Comparison of ENCODE assay signal across 11 cellular contexts in the genomic region with DNA sequence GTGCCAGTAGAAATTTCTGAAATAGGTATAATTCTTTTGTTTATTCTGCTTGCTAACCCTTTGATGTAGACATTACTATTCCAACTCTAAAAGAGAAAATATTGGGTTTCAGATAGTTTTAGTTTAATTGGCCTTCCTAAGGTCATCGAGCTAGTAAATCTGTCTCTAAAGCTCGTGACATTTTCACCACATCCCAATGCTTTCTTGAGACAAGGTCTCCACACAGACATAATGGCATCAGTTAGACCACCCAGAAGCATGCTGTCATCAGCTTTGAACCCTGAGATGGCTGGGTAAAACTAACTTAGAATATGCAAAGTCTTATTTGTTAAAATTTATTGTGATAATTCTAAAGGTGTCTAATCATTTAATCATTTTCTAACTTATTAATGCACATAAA. TPM values are rescaled to one million over a fixed set of nuclear protein-coding genes. Genes with fewer than 3 reads are reported as not detected.
"Had no signal": no experiment of that assay in that cellular context is flagged by ENCODE, and none has a peak within 500 bp of the region (broad histone marks: within the 10 kb centered on the region; RNA-seq: fewer than 3 reads in every experiment).

No MANE protein-coding gene starts in this region.

- H3K36me3 ChIP-seq: HAP-1 had no signal

- H3K4me1 ChIP-seq: HAP-1 had no signal

- H3K27me3 Mint-ChIP-seq: IgD-negative memory B cell had no signal

- DNase-seq: GM23248, GOT3, H7, HFFc6 had no signal

- H3K9me3 Mint-ChIP-seq: HFFc6 had no signal

- H3K9me3 ChIP-seq: HAP-1 had no signal

- ATAC-seq: HCT116, HepG2 had no signal

- H3K4me1 Mint-ChIP-seq: IgD-negative memory B cell had no signal

- H3K4me3 Mint-ChIP-seq: HFFc6 had no signal

- H3K27ac Mint-ChIP-seq: HFFc6, IgD-negative memory B cell had no signal

- H3K27ac ChIP-seq: GM23248, HL-60 had no signal

- H2AFZ ChIP-seq: GM23248 had no signal

- H3K4me3 ChIP-seq: GM23248, HAP-1 had no signal

- H3K9ac ChIP-seq: GM23248 had no signal

RNA-seq across cellular contexts. Expression of a gene that starts 52.0 kb away (rescaled TPM):
- total RNA-seq: GM23248, H4, H7, HepG2, HFFc6, HT1080 had no signal
- polyA plus RNA-seq: GM23248, HepG2, IgD-negative memory B cell had no signal
